ENCODE assay signal across 8 cellular contexts in genomic region chr14:92568621-92569479, GRCh38. TPM values are rescaled to one million over a fixed set of nuclear protein-coding genes. Genes with fewer than 3 reads are reported as not detected.
DNase-seq lines count a peak whose midpoint lies in the region; ATAC-seq, FAIRE-seq and TF ChIP-seq lines count a peak whose summit lies in the region.

No MANE protein-coding gene starts in this region.

- peaks cover 26 to 37% (median 28%) of the 10 kb centered on the region in 3 donors for H3K36me3 Mint-ChIP-seq in immature natural killer cell

- FAIRE-seq in GM18507 (lab: Jason Lieb, UNC) (peak; percentile 98), H54 (lab: Jason Lieb, UNC) (no peak)

- H3K9me3 Mint-ChIP-seq in immature natural killer cell = no peaks in the 10 kb centered on the region

- ATAC-seq in GM21390 (IDR thresholded peaks at IDR 0.05; ENCODE audit: unreplicated experiment) (peak; percentile 86), HG03565 (IDR thresholded peaks at IDR 0.05; ENCODE audit: unreplicated experiment) (peak; percentile 71)

- no peak overlapping the region for H3K4me3 ChIP-seq in foreskin fibroblast (ENCODE audit: low read depth in 1 of 2, low read length in 2 of 2)

- no peak for TF ChIP-seq POLR2A in H54 (IDR thresholded peaks at IDR 0.05; ENCODE audit: low read depth, low read length)

- H3K4me3 Mint-ChIP-seq in immature natural killer cell = peak overlapping the region; percentile 74 to 86 (median 84)

- H3K27me3 Mint-ChIP-seq in immature natural killer cell (ENCODE audit: low read depth in 3 of 3) = peaks cover 2 to 11% (median 9%) of the 10 kb centered on the region in 3 donors

- DNase-seq in GM18507 (ENCODE audit: extremely low spot score, insufficient read length, low read depth) = no peak
- DNase-seq in immature natural killer cell = peak; percentile 74 to 80 (median 79)
- DNase-seq in H54 (ENCODE audit: insufficient read length, low spot score) = no peak
- DNase-seq in foreskin fibroblast = no peak
- DNase-seq in NCI-H774 (lab: John Stamatoyannopoulos, UW) = no peak
- no peak for DNase-seq in GOT3 (lab: John Stamatoyannopoulos, UW)

- H3K4me1 Mint-ChIP-seq in immature natural killer cell = peaks cover 64 to 94% of the 10 kb centered on the region in 2 donors

- no peak for TF ChIP-seq CTCF in foreskin fibroblast (IDR thresholded peaks at IDR 0.05; ENCODE audit: low read depth, low read length)

- peak overlapping the region; percentile 98 to 100 (median 99) for H3K27ac Mint-ChIP-seq in immature natural killer cell

RNA-seq across cellular contexts. Expression of gene RIN3, which starts 55.3 kb away (rescaled TPM):
- 100 to 1,000 TPM in 1 of 3 donors, 10 to 100 TPM in 2; 38.8 to 131 (median 60.1) TPM for polyA plus RNA-seq in immature natural killer cell

Comparison
In these comparisons a context has a peak if more than half of its experiments do, and no peak if none do; other contexts are left out.
1. DNase-seq: peak in immature natural killer cell (3 of 3); none in GM18507 (single experiment), H54 (single experiment), foreskin fibroblast (0 of 2), NCI-H774 (single experiment) and GOT3 (single experiment).